Comparison of ENCODE assay signal across 8 cellular contexts in genomic region chr17:63775420-63775819, GRCh38. TPM values are rescaled to one million over a fixed set of nuclear protein-coding genes. Genes with fewer than 3 reads are reported as not detected.
DNase-seq lines count a peak whose midpoint lies in the region; ATAC-seq and TF ChIP-seq lines count a peak whose summit lies in the region.
"Had no signal": no experiment of that assay in that cellular context is flagged by ENCODE, and none has a peak within 500 bp of the region (broad histone marks: within the 10 kb centered on the region; RNA-seq: fewer than 3 reads in every experiment).

No MANE protein-coding gene starts in this region.

- CTCF ChIA-PET in activated B cell treated with CpG ODN at 0.5 μM for 24 hours (lab: Charles Lee) = interaction anchor here (1.2 kb wide), 1 partner anchor 33 kb away, joined by 3 read pairs; no protein-coding TSS in a partner anchor

- no peaks in the 10 kb centered on the region for H3K27me3 ChIP-seq in hepatocyte
- H3K27me3 ChIP-seq in spleen (replicated peaks in 1 of 7) = no peaks in the 10 kb centered on the region

- H3K4me1 ChIP-seq in hepatocyte (ENCODE audit: insufficient read depth) (peaks cover 6% of the 10 kb centered on the region), spleen (peaks cover 25 to 87% (median 76%) of the 10 kb centered on the region in 6 donors)

- 17% methylated on average over 8 of the region's 8 CpGs for WGBS in hepatocyte (ENCODE audit: low lambda C conversion rate, missing lambda C conversion rate)
- WGBS in spleen, 5 donors = 26 to 40% (median 35%) methylated on average over 8 of the region's 8 CpGs

- TF ChIP-seq CTCF in HFFc6 (IDR thresholded peaks at IDR 0.05) (no peak), activated B cell treated with CpG ODN at 0.5 μM for 24 hours (IDR thresholded peaks at IDR 0.05) (no peak), hepatocyte (IDR thresholded peaks at IDR 0.05; ENCODE audit: poor library complexity) (no peak), spleen (IDR thresholded peaks at IDR 0.05 in 8 of 11, conservative IDR thresholded peaks at IDR 0.05 in 3 of 11) (no peak)

- ATAC-seq in activated B cell treated with CpG ODN at 0.5 μM for 24 hours (ENCODE audit: low read depth) = no peak
- no peak for ATAC-seq in HG02981 (IDR thresholded peaks at IDR 0.05; ENCODE audit: unreplicated experiment)
- ATAC-seq in GM19328 (IDR thresholded peaks at IDR 0.05; ENCODE audit: unreplicated experiment) = no peak
- ATAC-seq: left colon had no signal

- H3K4me1 Mint-ChIP-seq in HFFc6 (ENCODE audit: low read depth) (peaks cover 56% of the 10 kb centered on the region), activated B cell treated with CpG ODN at 0.5 μM for 24 hours (peaks cover 64% of the 10 kb centered on the region)

- DNase-seq in HFFc6 = no peak
- DNase-seq in activated B cell treated with CpG ODN at 0.5 μM for 24 hours = no peak
- DNase-seq in hepatocyte (ENCODE audit: low spot score) = no peak
- DNase-seq in spleen = no peak
- DNase-seq in pons (ENCODE audit: low spot score) = no peak
- DNase-seq: left colon had no signal

- H3K9me2 ChIP-seq in hepatocyte (replicated peaks; ENCODE audit: insufficient read depth) = no peaks in the 10 kb centered on the region

- POLR2A ChIA-PET in activated B cell treated with CpG ODN at 0.5 μM for 24 hours (lab: Charles Lee) = interaction anchor here (0.7 to 6.4 kb wide), 9 partner anchors 11 to 370 kb away, joined by 3 to 256 read pairs (median 38); partner anchors contain the start of genes LIMD2, MAP3K3, PSMC5 and SMARCD2

- no peaks in the 10 kb centered on the region for H3K9me3 Mint-ChIP-seq in HFFc6
- H3K9me3 Mint-ChIP-seq in activated B cell treated with CpG ODN at 0.5 μM for 24 hours = no peaks in the 10 kb centered on the region

- H3K79me2 ChIP-seq in hepatocyte = peaks cover 86% of the 10 kb centered on the region

- no peak overlapping the region for H2AFZ ChIP-seq in hepatocyte

- H3K27ac ChIP-seq in hepatocyte = peak overlapping the region; percentile 96
- H3K27ac ChIP-seq in spleen = peak overlapping the region in 5 of 8 donors; percentile 96 to 99 (median 99)

- H4K20me1 ChIP-seq in hepatocyte (ENCODE audit: insufficient read depth, poor library complexity, severe bottlenecking) = peaks cover 57% of the 10 kb centered on the region

- no peaks in the 10 kb centered on the region for H3K9me3 ChIP-seq in hepatocyte (ENCODE audit: low read depth)
- no peaks in the 10 kb centered on the region for H3K9me3 ChIP-seq in spleen

- intact Hi-C loops in activated B cell treated with CpG ODN at 0.5 μM for 24 hours (cut with micrococcal nuclease) = no loop called here
- intact Hi-C loops in spleen (cut with DNase I; ENCODE audit: low total_unique reads) = loop anchor here (10.0 kb wide), 1 partner anchor 49 kb away; the partner anchor contains the start of genes FTSJ3 and PSMC5

- TF ChIP-seq POLR2A in spleen (IDR thresholded peaks at IDR 0.05) = no peak

- H3K27ac Mint-ChIP-seq in HFFc6 = peak overlapping the region; percentile 99
- peak overlapping the region; percentile 99 for H3K27ac Mint-ChIP-seq in activated B cell treated with CpG ODN at 0.5 μM for 24 hours

- peak overlapping the region; percentile 73 for H3K4me2 ChIP-seq in hepatocyte

- H3K4me3 ChIP-seq in hepatocyte (peak overlapping the region; percentile 56), spleen (peak overlapping the region in 7 of 8 donors; percentile 63 to 98 (median 86))

- peaks cover 47% of the 10 kb centered on the region for H3K36me3 Mint-ChIP-seq in HFFc6 (ENCODE audit: low read depth)
- peaks cover 63% of the 10 kb centered on the region for H3K36me3 Mint-ChIP-seq in activated B cell treated with CpG ODN at 0.5 μM for 24 hours (ENCODE audit: low read depth)

- peaks cover 7% of the 10 kb centered on the region for H3K27me3 Mint-ChIP-seq in HFFc6 (ENCODE audit: insufficient read depth)
- H3K27me3 Mint-ChIP-seq in activated B cell treated with CpG ODN at 0.5 μM for 24 hours = no peaks in the 10 kb centered on the region

- H3K4me3 Mint-ChIP-seq in HFFc6 = peak overlapping the region; percentile 97
- peak overlapping the region; percentile 92 for H3K4me3 Mint-ChIP-seq in activated B cell treated with CpG ODN at 0.5 μM for 24 hours

- no peaks in the 10 kb centered on the region for H3K36me3 ChIP-seq in hepatocyte (replicated peaks; ENCODE audit: insufficient read depth, low read depth)
- peaks cover 0 to 44% (median 10%) of the 10 kb centered on the region in 6 donors for H3K36me3 ChIP-seq in spleen

RNA-seq across cellular contexts. Expression of gene DDX42, which starts 1.4 kb away (rescaled TPM):
- 10 to 100 TPM; 76.2 to 88.4 (median 80.2) TPM for total RNA-seq in HFFc6 (2021; fragmentation: NEBNext Ultra II Directional; extraction: Animal tissue kit (Norgen Biotek cat#: 25700))
- total RNA-seq in activated B cell treated with CpG ODN at 0.5 μM for 24 hours (132 and 160 TPM in 2 replicates), hepatocyte (67.6 and 79.9 TPM in 2 replicates), spleen (100 to 1,000 TPM; 107 to 136 (median 126) TPM)
- polyA plus RNA-seq in hepatocyte (31.1 and 36.4 TPM in 2 replicates), spleen (10 to 100 TPM; 45.0 to 70.5 (median 61.8) TPM)

RNA-seq across cellular contexts. Expression of gene CCDC47, which starts 2.0 kb away (rescaled TPM):
- total RNA-seq in HFFc6 (2021; fragmentation: NEBNext Ultra II Directional; extraction: Animal tissue kit (Norgen Biotek cat#: 25700)) = 10 to 100 TPM; 70.5 to 83.2 (median 74.8) TPM
- 41.4 and 47.6 TPM in 2 replicates for total RNA-seq in activated B cell treated with CpG ODN at 0.5 μM for 24 hours
- 79.6 and 82.7 TPM in 2 replicates for total RNA-seq in hepatocyte
- polyA plus RNA-seq in hepatocyte = 60.1 and 77.8 TPM in 2 replicates
- total RNA-seq in spleen = 10 to 100 TPM; 50.7 to 74.0 (median 63.6) TPM
- polyA plus RNA-seq in spleen = 10 to 100 TPM in 2 of 3 donors, 1 to 10 TPM in 1; 8.9 to 15.7 (median 13.1) TPM

RNA-seq across cellular contexts. Expression of gene STRADA, which starts 33.8 kb away (rescaled TPM):
- total RNA-seq in HFFc6 (2021; fragmentation: NEBNext Ultra II Directional; extraction: Animal tissue kit (Norgen Biotek cat#: 25700)) = 10 to 100 TPM; 18.2 to 24.1 (median 21.6) TPM
- total RNA-seq in activated B cell treated with CpG ODN at 0.5 μM for 24 hours (72.5 and 80.2 TPM in 2 replicates), hepatocyte (15.3 and 19.9 TPM in 2 replicates), spleen (10 to 100 TPM; 43.9 to 72.0 (median 60.7) TPM)
- polyA plus RNA-seq in hepatocyte (24.4 and 27.6 TPM in 2 replicates), spleen (10 to 100 TPM; 20.5 to 31.3 (median 26.6) TPM)

RNA-seq across cellular contexts. Expression of gene PSMC5, which starts 51.8 kb away (rescaled TPM):
- 100 to 1,000 TPM; 156 to 206 (median 179) TPM for total RNA-seq in HFFc6 (2021; fragmentation: NEBNext Ultra II Directional; extraction: Animal tissue kit (Norgen Biotek cat#: 25700))
- total RNA-seq in activated B cell treated with CpG ODN at 0.5 μM for 24 hours = 157 TPM in 2 replicates
- total RNA-seq in hepatocyte = 37.3 and 46.6 TPM in 2 replicates
- 129 and 132 TPM in 2 replicates for polyA plus RNA-seq in hepatocyte
- total RNA-seq in spleen = 100 to 1,000 TPM in 2 of 7 donors, 10 to 100 TPM in 5; 74.5 to 102 (median 97.2) TPM
- 100 to 1,000 TPM; 135 to 175 (median 147) TPM for polyA plus RNA-seq in spleen

RNA-seq across cellular contexts. Expression of gene FTSJ3, which starts 52.0 kb away (rescaled TPM):
- total RNA-seq in HFFc6 (2021; fragmentation: NEBNext Ultra II Directional; extraction: Animal tissue kit (Norgen Biotek cat#: 25700)) = 10 to 100 TPM; 43.2 to 55.1 (median 47.5) TPM
- total RNA-seq in activated B cell treated with CpG ODN at 0.5 μM for 24 hours = 82.0 and 85.1 TPM in 2 replicates
- 27.0 and 28.5 TPM in 2 replicates for total RNA-seq in hepatocyte
- polyA plus RNA-seq in hepatocyte = 28.5 and 30.0 TPM in 2 replicates
- total RNA-seq in spleen = 10 to 100 TPM; 26.1 to 45.7 (median 37.7) TPM
- 10 to 100 TPM; 13.5 to 22.9 (median 16.3) TPM for polyA plus RNA-seq in spleen
